ENCODE assay signal across 24 cellular contexts in the genomic region with DNA sequence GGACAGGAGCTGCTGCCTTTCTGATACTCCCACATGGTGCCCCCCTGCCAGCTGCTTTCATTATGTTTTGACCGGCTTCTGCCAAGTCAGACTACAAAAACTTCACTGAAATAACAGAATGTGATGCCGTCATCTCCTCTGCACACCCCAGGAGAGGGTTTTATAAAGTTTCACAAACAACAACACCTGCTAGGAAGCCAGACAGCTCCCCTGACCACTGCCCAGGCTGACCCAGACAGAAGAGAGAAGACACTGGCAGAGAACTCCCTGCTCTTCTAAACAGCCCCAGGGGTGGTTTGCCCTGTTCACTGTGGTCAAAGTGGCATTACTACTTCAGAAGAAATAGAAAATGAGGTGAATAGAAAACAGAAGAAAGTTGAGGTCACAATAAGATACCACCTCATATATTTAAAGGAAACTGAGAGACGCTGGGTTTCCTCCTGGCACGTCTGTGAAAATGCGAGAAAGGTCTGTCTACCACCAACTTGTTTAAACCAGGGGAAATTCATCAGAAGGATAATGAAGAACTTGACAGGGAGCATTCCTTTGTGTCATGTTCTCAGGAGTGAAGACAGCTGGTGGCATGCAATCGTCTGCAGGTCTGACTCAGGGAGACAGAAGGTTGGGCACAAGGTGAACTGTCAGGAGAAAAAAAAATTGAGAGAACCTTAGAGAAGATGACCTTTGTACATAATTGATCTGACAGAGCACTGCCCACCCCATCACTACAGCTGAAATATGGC.
DNase-seq lines count a peak whose midpoint lies in the region; FAIRE-seq and TF ChIP-seq lines count a peak whose summit lies in the region.
"Had no signal": no experiment of that assay in that cellular context is flagged by ENCODE, and none has a peak within 500 bp of the region (broad histone marks: within the 10 kb centered on the region; RNA-seq: fewer than 3 reads in every experiment).

No MANE protein-coding gene starts in this region.

- DNase-seq in mammary epithelial cell: peak; percentile 17
- no peak for DNase-seq in breast epithelium (ENCODE audit: low spot score in 2 of 2)
- peak; percentile 24 for DNase-seq in choroid plexus epithelial cell (ENCODE audit: low read depth)
- DNase-seq in myocyte (ENCODE audit: low read depth): peak; percentile 83
- peak; percentile 80 to 81 for DNase-seq in thyroid gland
- DNase-seq in central memory CD4-positive, alpha-beta T cell: no peak
- no peak for DNase-seq in H54 (ENCODE audit: insufficient read length, low spot score)
- no peak for DNase-seq in NCI-H187 (lab: John Stamatoyannopoulos, UW)
- DNase-seq: activated CD8-positive, alpha-beta memory T cell treated with anti-CD3 and anti-CD28 coated beads, Interleukin-2, amount 10 ng/mL, durations not matched to agents 7 days and 5 days; activated naive CD4-positive, alpha-beta T cell treated with anti-CD3 and anti-CD28 coated beads, Interleukin-2, amount 50 U/mL, for 16 hours; amniotic stem cell; EL; H7; hippocampal formation; left lung; NCI-H1105 treated with DMSO at 0.1 percent for 48 hours; NCI-H2081; NCI-H2227 treated with DMSO at 0.1 percent for 48 hours; nephron progenitor cell; pancreas; Peyer's patch had no signal

- no peak overlapping the region for H3K9ac ChIP-seq in mammary epithelial cell (ENCODE audit: insufficient read depth, low read length)

- H3K9me3 ChIP-seq in mammary epithelial cell (replicated peaks; ENCODE audit: insufficient read depth, low read length): peaks cover 10% of the 10 kb centered on the region
- H3K9me3 ChIP-seq in breast epithelium: peaks cover 9 to 13% of the 10 kb centered on the region in 2 donors
- no peaks in the 10 kb centered on the region for H3K9me3 ChIP-seq in thyroid gland
- H3K9me3 ChIP-seq: pancreas had no signal

- TF ChIP-seq POLR2A in breast epithelium (IDR thresholded peaks at IDR 0.05): no peak
- peak in 1 of 2 donors; percentile 31 for TF ChIP-seq POLR2A in thyroid gland (IDR thresholded peaks at IDR 0.05)
- TF ChIP-seq POLR2A in H54 (IDR thresholded peaks at IDR 0.05; ENCODE audit: low read depth, low read length): no peak

- H3K27ac ChIP-seq in mammary epithelial cell (ENCODE audit: insufficient read depth, low read depth, low read length) (no peak overlapping the region), breast epithelium (no peak overlapping the region), thyroid gland (peak overlapping the region; percentile 50 to 77 (median 52))
- H3K27ac ChIP-seq: left lung, pancreas, Peyer's patch, right atrium auricular region had no signal

- no TSS peak for BruUV-seq in mammary epithelial cell (replicated peaks; lab: Mats Ljungman, UMichigan)

- no peaks in the 10 kb centered on the region for H4K20me1 ChIP-seq in mammary epithelial cell (ENCODE audit: insufficient read depth, low read length)

- dilution Hi-C loops in mammary epithelial cell (cut with HindIII; ENCODE audit: low sequenced_read_pairs): no loop called here

- CTCF ChIA-PET in mammary epithelial cell (lab: Charles Lee; ENCODE audit: low non-redundant PET): interaction anchor here (0.5 kb wide), 1 partner anchor 115 kb away, joined by 13 read pairs; no protein-coding TSS in a partner anchor

- H3K79me2 ChIP-seq in mammary epithelial cell (ENCODE audit: insufficient read depth, low read length): no peaks in the 10 kb centered on the region

- no peak for TF ChIP-seq CTCF in mammary epithelial cell (conservative IDR thresholded peaks at IDR 0.05 in 1 of 2, IDR thresholded peaks at IDR 0.05 in 1 of 2; ENCODE audit: extremely low read depth in 1 of 2, insufficient read depth in 1 of 2, low read depth in 1 of 2, low read length in 2 of 2)
- TF ChIP-seq CTCF in breast epithelium (IDR thresholded peaks at IDR 0.05): no peak
- TF ChIP-seq CTCF in choroid plexus epithelial cell (conservative IDR thresholded peaks at IDR 0.05; ENCODE audit: low read depth, low read length): no peak
- no peak for TF ChIP-seq CTCF in thyroid gland (IDR thresholded peaks at IDR 0.05)

- H3K4me1 ChIP-seq in mammary epithelial cell (ENCODE audit: insufficient read depth, low read length) (peaks cover 13% of the 10 kb centered on the region), breast epithelium (no peaks in the 10 kb centered on the region), thyroid gland (peaks cover 15 to 27% of the 10 kb centered on the region in 2 donors)
- H3K4me1 ChIP-seq: left lung, pancreas, Peyer's patch, right atrium auricular region had no signal

- no peaks in the 10 kb centered on the region for H3K36me3 ChIP-seq in mammary epithelial cell (ENCODE audit: insufficient read depth, low read length)
- no peaks in the 10 kb centered on the region for H3K36me3 ChIP-seq in breast epithelium
- no peaks in the 10 kb centered on the region for H3K36me3 ChIP-seq in thyroid gland
- H3K36me3 ChIP-seq: left lung, pancreas, Peyer's patch, right atrium auricular region had no signal

- in situ Hi-C loops in mammary epithelial cell (cut with MboI; ENCODE audit: low sequenced_read_pairs in 2 of 2): no loop called here

- no peak overlapping the region for H3K4me3 ChIP-seq in mammary epithelial cell (replicated peaks in 1 of 3; ENCODE audit: insufficient read depth in 1 of 3, low read depth in 2 of 3, low read length in 3 of 3)
- no peak overlapping the region for H3K4me3 ChIP-seq in breast epithelium
- H3K4me3 ChIP-seq in choroid plexus epithelial cell (ENCODE audit: low read depth, low read length): no peak overlapping the region
- no peak overlapping the region for H3K4me3 ChIP-seq in thyroid gland (replicated peaks in 1 of 3)
- H3K4me3 ChIP-seq: GM12878, left lung, pancreas, Peyer's patch, right atrium auricular region had no signal

- H2AFZ ChIP-seq in mammary epithelial cell (ENCODE audit: low read depth, low read length): peak overlapping the region; percentile 21

- no peak overlapping the region for H3K4me2 ChIP-seq in mammary epithelial cell (ENCODE audit: insufficient read depth, low read depth, low read length)

- intact Hi-C loops in mammary epithelial cell (cut with micrococcal nuclease) (no loop called here), breast epithelium (cut with DNase I; ENCODE audit: low total_unique reads) (no loop called here), thyroid gland (cut with DNase I) (no loop called here)

- WGBS in mammary epithelial cell (ENCODE audit: low coverage, missing lambda C conversion rate): 32% methylated on average over 6 of the region's 6 CpGs
- 58 to 65% methylated on average over 6 of the region's 6 CpGs for WGBS in thyroid gland, 2 donors

- no peaks in the 10 kb centered on the region for H3K27me3 ChIP-seq in mammary epithelial cell (ENCODE audit: insufficient read depth, low read length)
- no peaks in the 10 kb centered on the region for H3K27me3 ChIP-seq in breast epithelium
- no peaks in the 10 kb centered on the region for H3K27me3 ChIP-seq in thyroid gland
- H3K27me3 ChIP-seq: left lung, pancreas, Peyer's patch, right atrium auricular region had no signal

- no peak for FAIRE-seq in H54 (lab: Jason Lieb, UNC)
- FAIRE-seq: D721Med, GM12878, pancreas had no signal

Comparison
In these comparisons a context has a peak if more than half of its experiments do, and no peak if none do; other contexts are left out.
1. DNase-seq: peak in mammary epithelial cell (single experiment), choroid plexus epithelial cell (single experiment), myocyte (single experiment) and thyroid gland (2 of 2); none in breast epithelium (0 of 2), central memory CD4-positive, alpha-beta T cell (single experiment), H54 (single experiment) and NCI-H187 (0 of 2).
2. H3K27ac ChIP-seq: peak in thyroid gland (3 of 3); none in mammary epithelial cell (single experiment) and breast epithelium (0 of 2).